Comparison of ENCODE assay signal across 10 cellular contexts in the genomic region with DNA sequence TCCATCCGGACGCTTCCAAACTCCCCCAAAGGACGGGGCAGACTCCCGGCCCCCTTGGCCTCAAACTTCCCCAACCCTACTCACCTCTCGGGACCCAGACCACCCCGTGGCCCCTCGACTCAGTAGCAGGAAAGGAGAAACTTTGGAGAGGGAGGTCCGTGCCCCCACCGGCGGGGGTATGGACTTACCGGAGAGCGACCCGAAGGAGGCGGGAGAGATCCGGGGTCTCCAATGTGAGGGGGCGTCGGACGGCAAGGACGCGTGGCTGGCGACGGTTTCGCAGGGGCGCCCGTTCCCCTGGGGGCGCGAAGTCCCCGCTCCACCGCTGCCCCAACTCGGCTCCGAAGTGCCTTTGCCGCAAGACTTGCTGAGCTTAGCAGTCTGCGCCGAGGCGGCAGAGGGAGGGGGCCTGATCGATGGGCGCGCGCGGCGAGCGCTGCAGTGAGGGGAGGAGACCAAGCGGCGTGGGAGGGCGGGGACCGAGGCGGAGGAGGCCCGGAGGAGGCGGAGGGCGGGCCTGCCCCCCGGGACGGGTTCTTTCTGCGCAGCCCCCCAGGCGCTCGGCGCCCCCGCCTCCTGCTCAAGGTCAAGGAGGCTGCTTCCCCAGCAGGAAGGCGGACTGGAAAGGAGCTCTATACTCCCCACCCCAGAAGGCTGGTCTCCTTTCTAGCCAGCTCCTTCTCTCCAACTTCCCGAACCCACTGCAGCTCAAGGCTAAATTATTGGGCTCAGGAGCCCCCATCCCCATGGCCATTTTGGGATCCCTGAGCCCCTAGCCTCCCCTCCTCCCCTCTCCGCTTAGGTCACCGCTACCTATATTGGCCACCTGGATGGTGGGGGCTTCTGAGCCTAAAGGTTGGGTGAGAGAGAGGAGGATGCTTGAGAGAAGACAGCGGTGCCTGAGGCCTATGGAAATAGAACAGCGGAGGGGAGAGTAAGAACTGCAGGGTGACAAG. TPM values are rescaled to one million over a fixed set of nuclear protein-coding genes. Genes with fewer than 3 reads are reported as not detected.
DNase-seq lines count a peak whose midpoint lies in the region; ATAC-seq and TF ChIP-seq lines count a peak whose summit lies in the region.
"Had no signal": no experiment of that assay in that cellular context is flagged by ENCODE, and none has a peak within 500 bp of the region (broad histone marks: within the 10 kb centered on the region; RNA-seq: fewer than 3 reads in every experiment).

TSS of gene SYT2 (minus strand) at position 385 of the 956 bp plus-strand sequence. CDS start 104,682 bp downstream, outside the sequence.

- H3K36me3 ChIP-seq in SK-N-MC (ENCODE audit: insufficient read depth, low read length): no peaks in the 10 kb centered on the region
- no peaks in the 10 kb centered on the region for H3K36me3 ChIP-seq in gastroesophageal sphincter
- no peaks in the 10 kb centered on the region for H3K36me3 ChIP-seq in prostate gland

- H3K27me3 ChIP-seq in gastroesophageal sphincter (peaks cover 65% of the 10 kb centered on the region), prostate gland (replicated peaks; ENCODE audit: insufficient read depth) (peaks cover 2% of the 10 kb centered on the region)

- DNase-seq in activated CD8-positive, alpha-beta memory T cell treated with anti-CD3 and anti-CD28 coated beads, Interleukin-2, amount 50 U/mL, for 48 hours: peak; percentile 57
- DNase-seq in activated CD8-positive, alpha-beta memory T cell treated with anti-CD3 and anti-CD28 coated beads for 24 hours: no peak
- DNase-seq in SK-N-MC (ENCODE audit: low read depth, low spot score): no peak
- no peak for DNase-seq in prostate gland (ENCODE audit: low spot score)
- DNase-seq: natural killer cell had no signal

- H3K27ac ChIP-seq in SK-N-MC (no peak within 1 kb of the TSS), gastroesophageal sphincter (no peak within 1 kb of the TSS), prostate gland (no peak within 1 kb of the TSS)

- TF ChIP-seq POLR2A in gastroesophageal sphincter (IDR thresholded peaks at IDR 0.05) (no peak), prostate gland (IDR thresholded peaks at IDR 0.05) (no peak)

- H3K9me3 ChIP-seq in SK-N-MC (ENCODE audit: low read depth, low read length) (no peaks in the 10 kb centered on the region), gastroesophageal sphincter (no peaks in the 10 kb centered on the region), prostate gland (no peaks in the 10 kb centered on the region)

- ATAC-seq in gastroesophageal sphincter: peak; percentile 37
- no peak for ATAC-seq in HG03432 (IDR thresholded peaks at IDR 0.05; ENCODE audit: unreplicated experiment)
- no peak for ATAC-seq in HG03442 (IDR thresholded peaks at IDR 0.05; ENCODE audit: unreplicated experiment)
- ATAC-seq in GM18502 (IDR thresholded peaks at IDR 0.05; ENCODE audit: poor library complexity, unreplicated experiment): no peak

- intact Hi-C loops in prostate gland (cut with DNase I): loop anchor here (10.0 kb wide), 1 partner anchor 106 kb away; no protein-coding TSS in a partner anchor

- WGBS in gastroesophageal sphincter (ENCODE audit: low coverage in 1 of 2), 2 donors: 0 to 30% methylated on average over 2 to 10 of the region's 63 CpGs
- 6% methylated on average over 63 of the region's 63 CpGs for WGBS in prostate gland

- H3K4me3 ChIP-seq in SK-N-MC (peak within 1 kb of the TSS; percentile 92), gastroesophageal sphincter (peak within 1 kb of the TSS; percentile 1 to 45), prostate gland (peak within 1 kb of the TSS; percentile 6 to 24)

- H3K9ac ChIP-seq in SK-N-MC (ENCODE audit: insufficient read length): peak within 1 kb of the TSS; percentile 68

- peaks cover 0 to 18% (median 17%) of the 10 kb centered on the region in 3 donors for H3K4me1 ChIP-seq in gastroesophageal sphincter
- peaks cover 7% of the 10 kb centered on the region for H3K4me1 ChIP-seq in prostate gland (replicated peaks)

- TF ChIP-seq EP300 in gastroesophageal sphincter (IDR thresholded peaks at IDR 0.05): no peak

- no peak for TF ChIP-seq CTCF in gastroesophageal sphincter (IDR thresholded peaks at IDR 0.05)
- no peak for TF ChIP-seq CTCF in prostate gland (IDR thresholded peaks at IDR 0.05)

RNA-seq across cellular contexts. Expression of gene SYT2, which starts in this region (rescaled TPM):
- under 1 TPM in 2 of 4 donors, not detected in 2; 0.23 to 0.59 TPM for total RNA-seq in gastroesophageal sphincter
- total RNA-seq in prostate gland: 1 to 10 TPM in 1 of 2 donors, under 1 TPM in 1; 0.09 to 7.1 TPM
- total RNA-seq: natural killer cell; T-helper 1 cell treated with Interleukin-12 subunit alpha and Interleukin-12 subunit beta and Interleukin-4 antibody, amounts not matched to agents 30 ng/mL and 1 ng/mL, for 36 hours had no signal

Comparison
In these comparisons a context has a peak if more than half of its experiments do, and no peak if none do; other contexts are left out.
1. Peak in ATAC-seq and H3K4me3 ChIP-seq in gastroesophageal sphincter; RNA of the gene not detected or under 1 TPM.
2. H3K4me3 ChIP-seq: peak in every context shown above with its lines; median percentile 92 in SK-N-MC; 23 in gastroesophageal sphincter; 15 in prostate gland.